In genomic region chr17:58294034-58294433, GRCh38 we compare ENCODE assay signal across 22 cellular contexts. TPM values are rescaled to one million over a fixed set of nuclear protein-coding genes. Genes with fewer than 3 reads are reported as not detected.
A peak's percentile ranks its signal among the peaks of the same experiment; 100 is the strongest.
DNase-seq lines count a peak whose midpoint lies in the region; ATAC-seq and TF ChIP-seq lines count a peak whose summit lies in the region.
"Had no signal": no experiment of that assay in that cellular context is flagged by ENCODE, and none has a peak within 500 bp of the region (broad histone marks: within the 10 kb centered on the region; RNA-seq: fewer than 3 reads in every experiment).

No MANE protein-coding gene starts in this region.

- CTCF ChIA-PET in HEK293 (lab: Yijun Ruan, JAX) = interaction anchor here (0.6 to 0.9 kb wide), 5 partner anchors 10 to 407 kb away, joined by 4 to 9 read pairs (median 5); no protein-coding TSS in a partner anchor
- CTCF ChIA-PET in activated CD4-positive, alpha-beta memory T cell treated with anti-CD3 and anti-CD28 coated beads, Interleukin-2, amount 10 ng/mL, durations not matched to agents 7 days and 5 days (lab: Charles Lee) = interaction anchor here (0.9 to 1.4 kb wide), 2 partner anchors 11 to 44 kb away, joined by 3 read pairs; no protein-coding TSS in a partner anchor

- H3K9me3 Mint-ChIP-seq in activated naive CD4-positive, alpha-beta T cell treated with anti-CD3 and anti-CD28 coated beads, Interleukin-2, amount 50 U/mL, for 24 hours = peaks cover 5% of the 10 kb centered on the region
- no peaks in the 10 kb centered on the region for H3K9me3 Mint-ChIP-seq in endodermal cell
- H3K9me3 Mint-ChIP-seq in activated CD4-positive, alpha-beta memory T cell treated with anti-CD3 and anti-CD28 coated beads, Interleukin-2, amount 10 ng/mL, durations not matched to agents 7 days and 5 days = no peaks in the 10 kb centered on the region
- H3K9me3 Mint-ChIP-seq: CD4-positive, alpha-beta T cell had no signal

- H3K4me1 Mint-ChIP-seq in activated naive CD4-positive, alpha-beta T cell treated with anti-CD3 and anti-CD28 coated beads, Interleukin-2, amount 50 U/mL, for 24 hours = no peaks in the 10 kb centered on the region
- H3K4me1 Mint-ChIP-seq in endodermal cell = no peaks in the 10 kb centered on the region
- H3K4me1 Mint-ChIP-seq in activated CD4-positive, alpha-beta memory T cell treated with anti-CD3 and anti-CD28 coated beads, Interleukin-2, amount 10 ng/mL, durations not matched to agents 7 days and 5 days = no peaks in the 10 kb centered on the region

- peak overlapping the region; percentile 17 for H3K27ac Mint-ChIP-seq in activated naive CD4-positive, alpha-beta T cell treated with anti-CD3 and anti-CD28 coated beads, Interleukin-2, amount 50 U/mL, for 24 hours
- no peak overlapping the region for H3K27ac Mint-ChIP-seq in endodermal cell
- no peak overlapping the region for H3K27ac Mint-ChIP-seq in activated CD4-positive, alpha-beta memory T cell treated with anti-CD3 and anti-CD28 coated beads, Interleukin-2, amount 10 ng/mL, durations not matched to agents 7 days and 5 days
- H3K27ac Mint-ChIP-seq: CD4-positive, alpha-beta T cell; CD8-positive, alpha-beta T cell had no signal

- ATAC-seq in HG03108 (IDR thresholded peaks at IDR 0.05; ENCODE audit: unreplicated experiment) = no peak
- ATAC-seq: CD8-positive, alpha-beta T cell had no signal

- no peak overlapping the region for H3K4me3 ChIP-seq in HEK293 (ENCODE audit: low read depth, low read length)
- H3K4me3 ChIP-seq in endodermal cell (ENCODE audit: low read length) = no peak overlapping the region
- no peak overlapping the region for H3K4me3 ChIP-seq in neutrophil (ENCODE audit: low read depth in 1 of 2, low read length in 1 of 2)
- H3K4me3 ChIP-seq: BLaER1 had no signal

- H3K9me3 ChIP-seq in HEK293 (ENCODE audit: control insufficient read depth, insufficient read depth, low read depth, low read length) = no peaks in the 10 kb centered on the region
- no peaks in the 10 kb centered on the region for H3K9me3 ChIP-seq in endodermal cell (ENCODE audit: control insufficient read depth, low read length)
- no peaks in the 10 kb centered on the region for H3K9me3 ChIP-seq in neutrophil
- H3K9me3 ChIP-seq: BE2C, BLaER1 had no signal

- POLR2A ChIA-PET in HEK293 (lab: Yijun Ruan, JAX) = no interaction called here
- POLR2A ChIA-PET in activated CD4-positive, alpha-beta memory T cell treated with anti-CD3 and anti-CD28 coated beads, Interleukin-2, amount 10 ng/mL, durations not matched to agents 7 days and 5 days (lab: Charles Lee) = interaction anchor here (1.0 kb wide), 2 partner anchors 23 to 338 kb away, joined by 3 read pairs; no protein-coding TSS in a partner anchor

- H3K27me3 ChIP-seq in endodermal cell (ENCODE audit: control insufficient read depth, insufficient read depth, low read length, poor library complexity, severe bottlenecking) (no peaks in the 10 kb centered on the region), neutrophil (no peaks in the 10 kb centered on the region)
- H3K27me3 ChIP-seq: BLaER1 had no signal

- no peak for DNase-seq in activated naive CD4-positive, alpha-beta T cell treated with Interleukin-2 at 50 U/mL for 16 hours
- DNase-seq in endodermal cell (peak; percentile 20), KBM-7 (no peak)
- no peak for DNase-seq in activated CD4-positive, alpha-beta memory T cell treated with anti-CD3 and anti-CD28 coated beads, Interleukin-2, amount 10 ng/mL, durations not matched to agents 7 days and 5 days
- DNase-seq: ACHN; BE2C; C1 segment of cervical spinal cord; Caco-2; Calu3; CD4-positive, alpha-beta T cell; CD8-positive, alpha-beta T cell; DMS79 treated with DMSO at 0.1 percent for 48 hours; GF-D8 had no signal

- H3K4me1 ChIP-seq in HEK293 (ENCODE audit: control insufficient read depth, insufficient read depth, low read length) (peaks cover 7% of the 10 kb centered on the region; the same call in 1 of the 2 replicates), endodermal cell (ENCODE audit: control insufficient read depth, insufficient read depth, low read length) (no peaks in the 10 kb centered on the region), neutrophil (ENCODE audit: control insufficient read depth in 1 of 2, insufficient read depth in 1 of 2, low read depth in 1 of 2, low read length in 1 of 2) (peaks cover 21 to 28% of the 10 kb centered on the region in 2 experiments)
- H3K4me1 ChIP-seq: BE2C, BLaER1 had no signal

- peaks cover 1% of the 10 kb centered on the region for H3K36me3 Mint-ChIP-seq in activated naive CD4-positive, alpha-beta T cell treated with anti-CD3 and anti-CD28 coated beads, Interleukin-2, amount 50 U/mL, for 24 hours
- H3K36me3 Mint-ChIP-seq in endodermal cell (ENCODE audit: low read depth) = no peaks in the 10 kb centered on the region
- H3K36me3 Mint-ChIP-seq in activated CD4-positive, alpha-beta memory T cell treated with anti-CD3 and anti-CD28 coated beads, Interleukin-2, amount 10 ng/mL, durations not matched to agents 7 days and 5 days (ENCODE audit: low read depth) = no peaks in the 10 kb centered on the region
- H3K36me3 Mint-ChIP-seq: CD8-positive, alpha-beta T cell had no signal

- H3K27me3 Mint-ChIP-seq in activated naive CD4-positive, alpha-beta T cell treated with anti-CD3 and anti-CD28 coated beads, Interleukin-2, amount 50 U/mL, for 24 hours = peaks cover 2% of the 10 kb centered on the region
- H3K27me3 Mint-ChIP-seq in endodermal cell (ENCODE audit: insufficient read depth) = peaks cover 9% of the 10 kb centered on the region
- peaks cover 43% of the 10 kb centered on the region for H3K27me3 Mint-ChIP-seq in activated CD4-positive, alpha-beta memory T cell treated with anti-CD3 and anti-CD28 coated beads, Interleukin-2, amount 10 ng/mL, durations not matched to agents 7 days and 5 days

- H3K27ac ChIP-seq in HEK293 (ENCODE audit: extremely low read depth, low read depth, low read length) (no peak overlapping the region), endodermal cell (ENCODE audit: low read depth, low read length) (no peak overlapping the region), neutrophil (peak overlapping the region; percentile 20)
- H3K27ac ChIP-seq: 22Rv1, BLaER1 had no signal

- H3K4me3 Mint-ChIP-seq in activated naive CD4-positive, alpha-beta T cell treated with anti-CD3 and anti-CD28 coated beads, Interleukin-2, amount 50 U/mL, for 24 hours = no peak overlapping the region
- no peak overlapping the region for H3K4me3 Mint-ChIP-seq in endodermal cell
- H3K4me3 Mint-ChIP-seq in activated CD4-positive, alpha-beta memory T cell treated with anti-CD3 and anti-CD28 coated beads, Interleukin-2, amount 10 ng/mL, durations not matched to agents 7 days and 5 days = no peak overlapping the region
- H3K4me3 Mint-ChIP-seq: CD4-positive, alpha-beta T cell; CD8-positive, alpha-beta T cell had no signal

- TF ChIP-seq CTCF in HEK293 (tag by site-specific recombination; IDR thresholded peaks at IDR 0.05) (no peak), endodermal cell (conservative IDR thresholded peaks at IDR 0.05) (no peak), neutrophil (IDR thresholded peaks at IDR 0.05) (no peak)

- in situ Hi-C loops in KBM-7 (cut with MboI; ENCODE audit: low pct_unique_long_range_greater_than_20kb, low sequenced_read_pairs) = no loop called here

- H3K36me3 ChIP-seq in HEK293 (ENCODE audit: control insufficient read depth in 2 of 2, insufficient read depth in 1 of 2, low read length in 2 of 2) (no peaks in the 10 kb centered on the region), endodermal cell (ENCODE audit: control insufficient read depth, insufficient read depth, low read length) (no peaks in the 10 kb centered on the region), neutrophil (no peaks in the 10 kb centered on the region)
- H3K36me3 ChIP-seq: BE2C, BLaER1 had no signal

- H3K9ac ChIP-seq in endodermal cell (ENCODE audit: extremely low read depth, low read length, poor library complexity, severe bottlenecking) = no peak overlapping the region
- H3K9ac ChIP-seq: BLaER1 had no signal

- WGBS in endodermal cell (ENCODE audit: insufficient coverage in 1 of 2, insufficient read length in 1 of 2), 2 experiments = 92 to 100% methylated on average over 1 of the region's 1 CpG

TF ChIP-seq in HEK293, 187 proteins besides CTCF, POLR2A, EP300 and RAD21 (continues in another document):
- TF ChIP-seq ZNF302 (tag by site-specific recombination; IDR thresholded peaks at IDR 0.05; ENCODE audit: low read depth) (no peak), ZNF155 (tag by site-specific recombination; IDR thresholded peaks at IDR 0.05) (no peak), ZNF324 (tag by site-specific recombination; IDR thresholded peaks at IDR 0.05) (no peak), MEIS1 (CRISPR knock-in tag; IDR thresholded peaks at IDR 0.05; ENCODE audit: borderline replicate concordance) (no peak)

RNA-seq across cellular contexts. Expression of gene MPO, which starts 13.3 kb away (rescaled TPM):
- total RNA-seq in endodermal cell = not detected
- polyA plus RNA-seq in endodermal cell (2013, experiment 1 of 2) = not detected
- polyA plus RNA-seq in endodermal cell (2013, experiment 2 of 2) = not detected
- under 1 TPM; 0.08 to 0.38 TPM for total RNA-seq in activated CD4-positive, alpha-beta memory T cell treated with anti-CD3 and anti-CD28 coated beads, Interleukin-2, amount 10 ng/mL, durations not matched to agents 7 days and 5 days
- total RNA-seq: A172; A673; Calu3; CD8-positive, alpha-beta T cell had no signal
- polyA plus RNA-seq: AG04450 had no signal

RNA-seq across cellular contexts. Expression of gene TSPOAP1, which starts 34.6 kb away (rescaled TPM):
- 10 to 100 TPM; 31.3 to 36.8 TPM for total RNA-seq in endodermal cell
- 24.0 TPM for polyA plus RNA-seq in endodermal cell (2013, experiment 1 of 2)
- 22.4 TPM for polyA plus RNA-seq in endodermal cell (2013, experiment 2 of 2)
- 10 to 100 TPM; 60.9 to 69.4 TPM for total RNA-seq in activated CD4-positive, alpha-beta memory T cell treated with anti-CD3 and anti-CD28 coated beads, Interleukin-2, amount 10 ng/mL, durations not matched to agents 7 days and 5 days
- total RNA-seq: A172, Calu3 had no signal

RNA-seq across cellular contexts. Expression of gene LPO, which starts 55.6 kb away (rescaled TPM):
- total RNA-seq in endodermal cell = not detected
- polyA plus RNA-seq in endodermal cell (2013, experiment 1 of 2) = not detected
- polyA plus RNA-seq in endodermal cell (2013, experiment 2 of 2) = not detected
- total RNA-seq in activated CD4-positive, alpha-beta memory T cell treated with anti-CD3 and anti-CD28 coated beads, Interleukin-2, amount 10 ng/mL, durations not matched to agents 7 days and 5 days = not detected
- total RNA-seq: A172; Calu3; CD4-positive, alpha-beta T cell; CD8-positive, alpha-beta T cell had no signal
- polyA plus RNA-seq: AG04450 had no signal

RNA-seq across cellular contexts. Expression of gene SUPT4H1, which starts 58.0 kb away (rescaled TPM):
- 10 to 100 TPM; 97.2 to 98.8 TPM for total RNA-seq in endodermal cell
- 87.0 TPM for polyA plus RNA-seq in endodermal cell (2013, experiment 1 of 2)
- 73.6 TPM for polyA plus RNA-seq in endodermal cell (2013, experiment 2 of 2)
- total RNA-seq in activated CD4-positive, alpha-beta memory T cell treated with anti-CD3 and anti-CD28 coated beads, Interleukin-2, amount 10 ng/mL, durations not matched to agents 7 days and 5 days = 10 to 100 TPM; 85.8 to 91.0 TPM
